ENCODE assay signal across 16 cellular contexts in the genomic region with DNA sequence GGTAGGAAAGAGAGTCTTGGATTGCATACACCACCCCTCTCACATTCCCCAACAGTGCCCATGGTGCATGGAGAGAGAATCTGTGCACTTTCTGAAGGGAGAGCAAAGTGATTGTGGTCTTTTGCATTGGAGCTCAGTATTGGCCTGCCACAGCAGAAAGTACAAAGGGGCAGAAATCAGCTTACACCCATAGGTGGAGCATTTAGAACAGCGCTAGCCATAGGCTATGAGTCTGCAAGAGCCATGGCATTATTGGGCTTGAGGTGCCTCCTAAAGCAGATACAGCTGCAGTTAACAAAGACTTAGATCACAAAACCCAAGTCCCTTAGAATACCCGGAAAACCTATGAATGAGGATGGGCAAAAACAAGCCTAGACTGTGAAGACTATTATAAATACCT. TPM values are rescaled to one million over a fixed set of nuclear protein-coding genes. Genes with fewer than 3 reads are reported as not detected.
DNase-seq lines count a peak whose midpoint lies in the region; ATAC-seq, FAIRE-seq and TF ChIP-seq lines count a peak whose summit lies in the region.
"Had no signal": no experiment of that assay in that cellular context is flagged by ENCODE, and none has a peak within 500 bp of the region (broad histone marks: within the 10 kb centered on the region; RNA-seq: fewer than 3 reads in every experiment).

No MANE protein-coding gene starts in this region.

- CTCF ChIA-PET in HepG2 (lab: Yijun Ruan, JAX; ENCODE audit: low intra/inter-chr PET ratio, low total read pairs) = no interaction called here

- H3K27ac Mint-ChIP-seq in endodermal cell = no peak overlapping the region
- no peak overlapping the region for H3K27ac Mint-ChIP-seq in neural progenitor cell

- H3K4me3 Mint-ChIP-seq in endodermal cell (no peak overlapping the region), neural progenitor cell (no peak overlapping the region)
- H3K4me3 Mint-ChIP-seq: CD4-positive, CD25-positive, alpha-beta regulatory T cell had no signal

- no peaks in the 10 kb centered on the region for H3K36me3 ChIP-seq in HepG2 (replicated peaks in 1 of 2; ENCODE audit: control insufficient read depth in 1 of 2, insufficient read depth in 2 of 2, low read length in 2 of 2)
- no peaks in the 10 kb centered on the region for H3K36me3 ChIP-seq in right lobe of liver
- no peaks in the 10 kb centered on the region for H3K36me3 ChIP-seq in endodermal cell (ENCODE audit: control insufficient read depth, insufficient read depth, low read length)
- no peaks in the 10 kb centered on the region for H3K36me3 ChIP-seq in neural progenitor cell
- H3K36me3 ChIP-seq: BLaER1 treated with 17β-estradiol and CSF1 and Interleukin-3, amounts not matched to agents 10 nM and 100 nM had no signal

- 0% methylated on average over 2 of the region's 2 CpGs for WGBS in HepG2 (ENCODE audit: low lambda C conversion rate)
- 68% methylated on average over 2 of the region's 2 CpGs for WGBS in right lobe of liver (ENCODE audit: insufficient coverage, low coverage, low lambda C conversion rate, missing lambda C conversion rate)
- 88 to 90% methylated on average over 1 to 2 of the region's 2 CpGs for WGBS in endodermal cell (ENCODE audit: insufficient coverage in 1 of 2, insufficient read length in 1 of 2), 2 experiments

- POLR2A ChIA-PET in HepG2 (lab: Yijun Ruan, JAX) = no interaction called here

- no peak overlapping the region for H3K4me2 ChIP-seq in HepG2 (ENCODE audit: low read depth, low read length)
- no peak overlapping the region for H3K4me2 ChIP-seq in neural progenitor cell
- H3K4me2 ChIP-seq: BLaER1 treated with 17β-estradiol and CSF1 and Interleukin-3, amounts not matched to agents 10 nM and 100 nM had no signal

- no peaks in the 10 kb centered on the region for H3F3A ChIP-seq in neural progenitor cell (ENCODE audit: low read depth)

- TF ChIP-seq EP300 in HepG2 (IDR thresholded peaks at IDR 0.05; ENCODE audit: low read depth in 2 of 2, low read length in 2 of 2) (no peak), HepG2 (CRISPR knock-in tag; IDR thresholded peaks at IDR 0.05; ENCODE audit: borderline replicate concordance) (no peak)

- in situ Hi-C loops in HepG2 (cut with HindIII; ENCODE audit: extremely low pct_ligation_motif_present, low pct_unique_long_range_greater_than_20kb) (no loop called here), SK-MEL-5 (cut with HindIII; ENCODE audit: low pct_unique_long_range_greater_than_20kb, low sequenced_read_pairs) (no loop called here)

- H3K4me1 ChIP-seq in HepG2 (ENCODE audit: insufficient read depth, low read length) (no peaks in the 10 kb centered on the region), right lobe of liver (no peaks in the 10 kb centered on the region), endodermal cell (ENCODE audit: control insufficient read depth, insufficient read depth, low read length) (no peaks in the 10 kb centered on the region), neural progenitor cell (no peaks in the 10 kb centered on the region)
- H3K4me1 ChIP-seq: BLaER1 treated with 17β-estradiol and CSF1 and Interleukin-3, amounts not matched to agents 10 nM and 100 nM had no signal

- BruUV-seq in HepG2 (replicated peaks; lab: Mats Ljungman, UMichigan) = no TSS peak

- no peaks in the 10 kb centered on the region for H3K36me3 Mint-ChIP-seq in endodermal cell (ENCODE audit: low read depth)
- H3K36me3 Mint-ChIP-seq in neural progenitor cell = no peaks in the 10 kb centered on the region
- H3K36me3 Mint-ChIP-seq: CD4-positive, CD25-positive, alpha-beta regulatory T cell had no signal

- DNase-seq in HepG2 (ENCODE audit: low spot score) (no peak), right lobe of liver (no peak), SK-MEL-5 (ENCODE audit: low read depth, low spot score) (peak; percentile 4), endodermal cell (peak; percentile 45), neural progenitor cell (ENCODE audit: low spot score) (peak; percentile 12), NCI-H510A treated with DMSO at 0.1 percent for 48 hours (lab: John Stamatoyannopoulos, UW) (no peak), SK-N-DZ (ENCODE audit: low spot score) (no peak)
- DNase-seq: ACHN; CD4-positive, CD25-positive, alpha-beta regulatory T cell; DMS 273 treated with DMSO at 0.1 percent for 48 hours had no signal

- H3K27me3 Mint-ChIP-seq in endodermal cell (ENCODE audit: insufficient read depth) (no peaks in the 10 kb centered on the region), neural progenitor cell (ENCODE audit: insufficient read depth, low read depth) (no peaks in the 10 kb centered on the region)
- H3K27me3 Mint-ChIP-seq: CD4-positive, CD25-positive, alpha-beta regulatory T cell had no signal

- no peaks in the 10 kb centered on the region for H4K20me1 ChIP-seq in HepG2 (ENCODE audit: insufficient read depth, low read length)
- no peaks in the 10 kb centered on the region for H4K20me1 ChIP-seq in neural progenitor cell (ENCODE audit: low read depth)
- H4K20me1 ChIP-seq: BLaER1 treated with 17β-estradiol and CSF1 and Interleukin-3, amounts not matched to agents 10 nM and 100 nM had no signal

- H3K79me2 ChIP-seq in HepG2 (ENCODE audit: insufficient read depth, low read length) (no peaks in the 10 kb centered on the region), neural progenitor cell (ENCODE audit: low read depth) (no peaks in the 10 kb centered on the region)

- no peak for FAIRE-seq in HepG2 (lab: Jason Lieb, UNC)
- FAIRE-seq: GM12891 had no signal

- no peak for TF ChIP-seq RAD21 in HepG2 (CRISPR knock-in tag; IDR thresholded peaks at IDR 0.05)

- H3K4me3 ChIP-seq in HepG2 (replicated peaks in 1 of 3; ENCODE audit: insufficient read depth in 1 of 3, low read depth in 2 of 3, low read length in 3 of 3) (no peak overlapping the region), right lobe of liver (no peak overlapping the region), endodermal cell (ENCODE audit: low read length) (no peak overlapping the region), neural progenitor cell (no peak overlapping the region)
- H3K4me3 ChIP-seq: BLaER1 treated with 17β-estradiol and CSF1 and Interleukin-3, amounts not matched to agents 10 nM and 100 nM had no signal

- no peaks in the 10 kb centered on the region for H3K27me3 ChIP-seq in HepG2 (ENCODE audit: control insufficient read depth in 1 of 2, insufficient read depth in 2 of 2, low read length in 2 of 2)
- no peaks in the 10 kb centered on the region for H3K27me3 ChIP-seq in right lobe of liver
- no peaks in the 10 kb centered on the region for H3K27me3 ChIP-seq in endodermal cell (ENCODE audit: control insufficient read depth, insufficient read depth, low read length, poor library complexity, severe bottlenecking)
- H3K27me3 ChIP-seq in neural progenitor cell = no peaks in the 10 kb centered on the region
- H3K27me3 ChIP-seq: BLaER1 treated with 17β-estradiol and CSF1 and Interleukin-3, amounts not matched to agents 10 nM and 100 nM had no signal

- H3K9me3 ChIP-seq in HepG2 (ENCODE audit: low read length) (no peaks in the 10 kb centered on the region), right lobe of liver (no peaks in the 10 kb centered on the region), endodermal cell (ENCODE audit: control insufficient read depth, low read length) (no peaks in the 10 kb centered on the region), neural progenitor cell (ENCODE audit: low read depth) (no peaks in the 10 kb centered on the region)
- H3K9me3 ChIP-seq: BLaER1 treated with 17β-estradiol and CSF1 and Interleukin-3, amounts not matched to agents 10 nM and 100 nM had no signal

- H3K27ac ChIP-seq in HepG2 (ENCODE audit: extremely low read length, insufficient read depth, low read length) (no peak overlapping the region), right lobe of liver (no peak overlapping the region), endodermal cell (ENCODE audit: low read depth, low read length) (no peak overlapping the region), neural progenitor cell (no peak overlapping the region)
- H3K27ac ChIP-seq: BLaER1 treated with 17β-estradiol and CSF1 and Interleukin-3, amounts not matched to agents 10 nM and 100 nM; HL-60 had no signal

- TF ChIP-seq CTCF in HepG2 (CRISPR knock-in tag; IDR thresholded peaks at IDR 0.05) (0 out of 2 replicates have a peak, but pooled peaks have one; percentile 11), right lobe of liver (IDR thresholded peaks at IDR 0.05) (no peak), endodermal cell (conservative IDR thresholded peaks at IDR 0.05) (peak; percentile 22), neural progenitor cell (IDR thresholded peaks at IDR 0.05) (no peak)

- H3K4me1 Mint-ChIP-seq in endodermal cell (no peaks in the 10 kb centered on the region), neural progenitor cell (no peaks in the 10 kb centered on the region)
- H3K4me1 Mint-ChIP-seq: CD4-positive, CD25-positive, alpha-beta regulatory T cell had no signal

- H3K9ac ChIP-seq in HepG2 (ENCODE audit: insufficient read depth, low read depth, low read length) (no peak overlapping the region), endodermal cell (ENCODE audit: extremely low read depth, low read length, poor library complexity, severe bottlenecking) (no peak overlapping the region), neural progenitor cell (no peak overlapping the region)
- H3K9ac ChIP-seq: BLaER1 treated with 17β-estradiol and CSF1 and Interleukin-3, amounts not matched to agents 10 nM and 100 nM had no signal

- intact Hi-C loops in HepG2 (cut with micrococcal nuclease; ENCODE audit: unreplicated experiment) = loop anchor here (5.0 kb wide), 1 partner anchor 131 kb away; no protein-coding TSS in a partner anchor
- intact Hi-C loops in right lobe of liver (cut with DNase I) = no loop called here

- TF ChIP-seq POLR2A in HepG2 (IDR thresholded peaks at IDR 0.05; ENCODE audit: insufficient read depth in 1 of 2, low read depth in 2 of 2, low read length in 2 of 2) (no peak), right lobe of liver (IDR thresholded peaks at IDR 0.05) (no peak)

- ATAC-seq in HepG2 = peak; percentile 85
- no peak for ATAC-seq in right lobe of liver
- no peak for ATAC-seq in GM21515 (IDR thresholded peaks at IDR 0.05; ENCODE audit: unreplicated experiment)

- H2AFZ ChIP-seq in HepG2 (ENCODE audit: low read length) (no peak overlapping the region), neural progenitor cell (replicated peaks) (peak overlapping the region; percentile 35)

- H3K9me3 Mint-ChIP-seq in endodermal cell (no peaks in the 10 kb centered on the region), neural progenitor cell (no peaks in the 10 kb centered on the region)

RNA-seq across cellular contexts. Expression of a gene that starts 21.8 kb away (rescaled TPM):
- total RNA-seq in HepG2 (2016; rRNA removed; fragmentation: Illumina TruSeq; extraction: Trizol) (not detected in 2 replicates), right lobe of liver (not detected), endodermal cell (not detected), neural progenitor cell (ENCODE audit: low replicate concordance) (not detected in 2 replicates)
- not detected in 2 replicates for total RNA-seq in HepG2 (2016; cell fraction: cytosol; rRNA removed; fragmentation: Illumina TruSeq; extraction: Trizol; ENCODE audit: low read depth)
- total RNA-seq in HepG2 (2016; cell fraction: insoluble cytoplasmic fraction; rRNA removed; fragmentation: Illumina TruSeq; extraction: Trizol) = not detected in 2 replicates
- not detected in 2 replicates for total RNA-seq in HepG2 (2016; cell fraction: membrane; rRNA removed; fragmentation: Illumina TruSeq; extraction: Trizol)
- total RNA-seq in HepG2 (2016; cell fraction: nucleus; rRNA removed; fragmentation: Illumina TruSeq; extraction: Trizol) = not detected in 2 replicates
- not detected in 2 replicates for polyA plus RNA-seq in HepG2 (2011; rRNA removed)
- polyA plus RNA-seq in HepG2 (2011; cell fraction: cytosol; rRNA removed) = not detected in 2 replicates
- polyA plus RNA-seq in HepG2 (2011; cell fraction: nucleus; rRNA removed) = not detected in 2 replicates
- not detected in 2 replicates for polyA plus RNA-seq in HepG2 (2012)
- not detected in 2 replicates for polyA plus RNA-seq in HepG2 (2016; cell fraction: cytosol; fragmentation: Illumina TruSeq; extraction: Trizol; ENCODE audit: low read depth)
- polyA plus RNA-seq in HepG2 (2016; cell fraction: insoluble cytoplasmic fraction; fragmentation: Illumina TruSeq; extraction: Trizol; ENCODE audit: low read depth) = not detected in 2 replicates
- not detected in 2 replicates for polyA plus RNA-seq in HepG2 (2016; cell fraction: membrane; fragmentation: Illumina TruSeq; extraction: Trizol; ENCODE audit: low read depth)
- not detected in 2 replicates for polyA plus RNA-seq in HepG2 (2016; cell fraction: nucleus; fragmentation: Illumina TruSeq; extraction: Trizol; ENCODE audit: insufficient read depth, low read depth)
- polyA minus RNA-seq in HepG2 (2011; rRNA and poly(A)+ RNA removed; ENCODE audit: low replicate concordance) = not detected in 2 replicates
- not detected in 2 replicates for polyA minus RNA-seq in HepG2 (2011; cell fraction: cytosol; rRNA and poly(A)+ RNA removed)
- polyA minus RNA-seq in HepG2 (2011; cell fraction: nucleus; rRNA and poly(A)+ RNA removed) = not detected in 2 replicates
- not detected in 2 replicates for total RNA-seq in SK-MEL-5 (2014; rRNA removed; shearing (Covaris generic))
- 0.01 and 0.04 TPM in 2 replicates for polyA plus RNA-seq in SK-MEL-5 (2015; cell fraction: cytosol; rRNA removed)
- polyA plus RNA-seq in SK-MEL-5 (2015; cell fraction: nucleus; rRNA removed) = not detected in 2 replicates
- not detected for polyA plus RNA-seq in endodermal cell (2013, experiment 1 of 2)
- not detected for polyA plus RNA-seq in endodermal cell (2013, experiment 2 of 2)
- polyA plus RNA-seq in SK-N-DZ (2014; cell fraction: cytosol; rRNA removed) = not detected in 2 replicates
- not detected in 2 replicates for polyA plus RNA-seq in SK-N-DZ (2014; cell fraction: nucleus; rRNA removed)
- total RNA-seq: A172; CD4-positive, CD25-positive, alpha-beta regulatory T cell; Daoy had no signal
- polyA plus RNA-seq: CD4-positive, CD25-positive, alpha-beta regulatory T cell had no signal

Comparison
In these comparisons a context has a peak if more than half of its experiments do, and no peak if none do; other contexts are left out.
1. CTCF ChIP-seq: peak in HepG2 (single experiment) and endodermal cell (single experiment); none in right lobe of liver (0 of 4) and neural progenitor cell (single experiment).
2. DNase-seq: peak in SK-MEL-5 (single experiment), endodermal cell (single experiment) and neural progenitor cell (single experiment); none in HepG2 (single experiment), right lobe of liver (0 of 3), NCI-H510A treated with DMSO at 0.1 percent for 48 hours (single experiment) and SK-N-DZ (single experiment).